9 cellular contexts compared by ENCODE assay signal in the genomic region with DNA sequence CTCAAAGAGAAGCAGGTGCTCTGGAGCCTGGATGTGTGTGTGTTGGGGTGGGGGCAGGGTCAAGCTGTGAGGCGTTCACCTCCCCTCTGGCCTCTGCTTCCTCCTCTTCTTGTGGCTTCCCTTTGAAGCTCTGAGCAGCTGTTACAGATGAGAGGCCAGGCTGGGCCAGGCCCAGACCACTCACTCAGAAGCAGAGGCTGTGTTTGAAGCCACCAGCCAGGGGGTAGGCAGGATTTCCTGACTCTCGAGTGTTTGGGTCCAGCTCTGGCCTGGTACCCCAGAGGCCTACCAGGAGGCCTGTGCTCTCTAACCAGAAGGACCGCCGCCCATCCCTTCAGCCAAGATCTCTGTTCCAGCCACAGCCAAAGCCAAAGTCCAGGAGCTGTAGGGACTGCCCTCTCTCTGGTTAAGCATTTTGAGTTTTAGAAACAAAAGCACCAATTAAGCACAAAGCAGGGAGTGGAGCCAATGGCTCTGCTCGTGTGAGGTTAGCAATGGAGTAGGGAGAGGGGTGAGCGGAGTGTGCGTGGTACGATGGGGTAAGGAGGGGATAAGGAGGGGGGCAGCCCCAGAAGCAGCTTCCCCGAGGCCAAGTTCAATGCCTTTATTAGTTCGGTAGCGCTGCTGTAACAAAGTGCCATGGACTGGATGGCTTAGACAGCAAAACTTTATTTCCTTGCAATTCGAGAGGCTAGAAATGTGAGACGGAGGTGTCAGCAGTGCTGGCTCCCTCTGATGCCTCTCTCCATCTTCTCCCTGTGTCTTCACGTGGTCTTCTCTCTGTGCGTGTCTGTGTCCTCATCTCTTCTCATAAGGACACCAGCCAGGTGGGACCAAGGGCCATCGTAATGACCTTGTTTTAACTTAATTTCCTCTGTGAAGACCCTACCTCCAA. TPM values are rescaled to one million over a fixed set of nuclear protein-coding genes. Genes with fewer than 3 reads are reported as not detected.
DNase-seq lines count a peak whose midpoint lies in the region; ATAC-seq and TF ChIP-seq lines count a peak whose summit lies in the region.
"Had no signal": no experiment of that assay in that cellular context is flagged by ENCODE, and none has a peak within 500 bp of the region (broad histone marks: within the 10 kb centered on the region; RNA-seq: fewer than 3 reads in every experiment).

No MANE protein-coding gene starts in this region.

- TF ChIP-seq CTCF in GM10248 (IDR thresholded peaks at IDR 0.05; ENCODE audit: control extremely low read depth, extremely low read depth, low read depth, missing control alignments): no peak
- TF ChIP-seq CTCF in OCI-LY1 (IDR thresholded peaks at IDR 0.05; ENCODE audit: low read length): no peak
- no peak for TF ChIP-seq CTCF in BE2C (IDR thresholded peaks at IDR 0.05; ENCODE audit: low read depth, low read length)

- 63% methylated on average over 16 of the region's 16 CpGs for WGBS in right cardiac atrium

- H3K4me1 ChIP-seq in OCI-LY1 (ENCODE audit: insufficient read depth, low read length, severe bottlenecking) (peaks cover 48% of the 10 kb centered on the region), right cardiac atrium (ENCODE audit: control insufficient read depth, insufficient read depth, low read length) (peaks cover 40% of the 10 kb centered on the region), BE2C (no peaks in the 10 kb centered on the region)
- H3K4me1 ChIP-seq: pancreas had no signal

- no peaks in the 10 kb centered on the region for H4K20me1 ChIP-seq in OCI-LY1 (ENCODE audit: insufficient read depth, low read length)

- H3K9me2 ChIP-seq in OCI-LY1 (ENCODE audit: low read depth, low read length): no peaks in the 10 kb centered on the region

- intact Hi-C loops in right cardiac atrium (cut with DNase I): no loop called here

- H3K79me2 ChIP-seq in OCI-LY1 (ENCODE audit: insufficient read depth, low read length): peaks cover 46% of the 10 kb centered on the region

- H3K27me3 ChIP-seq in OCI-LY1 (ENCODE audit: insufficient read depth, low read length) (no peaks in the 10 kb centered on the region), right cardiac atrium (ENCODE audit: control insufficient read depth, insufficient read depth) (no peaks in the 10 kb centered on the region), BE2C (no peaks in the 10 kb centered on the region)
- H3K27me3 ChIP-seq: pancreas had no signal

- H3K36me3 ChIP-seq in OCI-LY1 (ENCODE audit: insufficient read depth, low read length) (peaks cover 44% of the 10 kb centered on the region; the same call in 1 of the 2 replicates), BE2C (no peaks in the 10 kb centered on the region)
- H3K36me3 ChIP-seq: pancreas had no signal

- peak overlapping the region; percentile 6 for H3K4me3 ChIP-seq in OCI-LY1 (ENCODE audit: low read depth, low read length, poor library complexity, severe bottlenecking)
- no peak overlapping the region for H3K4me3 ChIP-seq in right cardiac atrium (ENCODE audit: low read length)
- H3K4me3 ChIP-seq in BE2C (ENCODE audit: low read depth, low read length): no peak overlapping the region
- H3K4me3 ChIP-seq: pancreas had no signal

- ATAC-seq in GM21717 (IDR thresholded peaks at IDR 0.05; ENCODE audit: unreplicated experiment) (peak; percentile 71), right cardiac atrium (peak; percentile 53 to 59)

- H3K27ac ChIP-seq in OCI-LY1 (ENCODE audit: low read depth, low read length, poor library complexity, severe bottlenecking): peak overlapping the region; percentile 76
- H3K27ac ChIP-seq in right cardiac atrium (ENCODE audit: low read length): peak overlapping the region; percentile 9
- H3K27ac ChIP-seq: pancreas had no signal

- H2AFZ ChIP-seq in OCI-LY1 (ENCODE audit: low read length): no peak overlapping the region

- peak overlapping the region; percentile 58 for H3K4me2 ChIP-seq in OCI-LY1 (ENCODE audit: low read length)

- POLR2A ChIA-PET in GM10248 (lab: Yijun Ruan, JAX): interaction anchor here (0.8 kb wide), 1 partner anchor 18 kb away, joined by 3 read pairs; no protein-coding TSS in a partner anchor

- H3F3A ChIP-seq in OCI-LY1 (ENCODE audit: insufficient read depth, low read length): no peaks in the 10 kb centered on the region

- no peaks in the 10 kb centered on the region for H3K9me3 ChIP-seq in OCI-LY1 (ENCODE audit: low read length)
- H3K9me3 ChIP-seq in right cardiac atrium (ENCODE audit: control insufficient read depth, low read length): no peaks in the 10 kb centered on the region
- no peaks in the 10 kb centered on the region for H3K9me3 ChIP-seq in BE2C
- H3K9me3 ChIP-seq: pancreas had no signal

- H3K9ac ChIP-seq in OCI-LY1 (ENCODE audit: low read length): peak overlapping the region; percentile 39; the same call in 1 of the 2 replicates

- CTCF ChIA-PET in GM10248 (lab: Yijun Ruan, JAX): interaction anchor here (0.6 to 6.1 kb wide), 9 partner anchors 10 to 65 kb away, joined by 3 to 50 read pairs (median 6); no protein-coding TSS in a partner anchor

- DNase-seq in GM10248 (ENCODE audit: extremely low spot score): peak; percentile 44
- peak; percentile 42 to 81 (median 79) for DNase-seq in right cardiac atrium
- DNase-seq in BE2C: no peak
- DNase-seq in stimulated activated CD4-positive, alpha-beta T cell treated with anti-CD3 and anti-CD28 coated beads, Interleukin-2, amount 100 ng/mL, for 48 hours: no peak
- no peak for DNase-seq in activated CD4-positive, CD25-positive, alpha-beta regulatory T cell (lab: John Stamatoyannopoulos, UW)
- no peak for DNase-seq in ureter (ENCODE audit: low spot score)
- DNase-seq: pancreas had no signal

RNA-seq across cellular contexts. Expression of gene RCSD1, which starts 20.5 kb away (rescaled TPM):
- total RNA-seq in right cardiac atrium: 10 to 100 TPM; 53.4 to 61.5 (median 58.2) TPM
- 27.1 TPM for polyA plus RNA-seq in right cardiac atrium
- 0.56 TPM for polyA plus RNA-seq in BE2C (2012; ENCODE audit: insufficient read depth, insufficient read length, low read depth)
- 8.7 TPM for total RNA-seq in ureter

Comparison
In these comparisons a context has a peak if more than half of its experiments do, and no peak if none do; other contexts are left out.
1. DNase-seq: peak in GM10248 (single experiment) and right cardiac atrium (3 of 3); none in BE2C (single experiment), stimulated activated CD4-positive, alpha-beta T cell treated with anti-CD3 and anti-CD28 coated beads, Interleukin-2, amount 100 ng/mL, for 48 hours (0 of 2), activated CD4-positive, CD25-positive, alpha-beta regulatory T cell (0 of 4) and ureter (single experiment).